ENCODE assay signal across 2 cellular contexts in the genomic region with DNA sequence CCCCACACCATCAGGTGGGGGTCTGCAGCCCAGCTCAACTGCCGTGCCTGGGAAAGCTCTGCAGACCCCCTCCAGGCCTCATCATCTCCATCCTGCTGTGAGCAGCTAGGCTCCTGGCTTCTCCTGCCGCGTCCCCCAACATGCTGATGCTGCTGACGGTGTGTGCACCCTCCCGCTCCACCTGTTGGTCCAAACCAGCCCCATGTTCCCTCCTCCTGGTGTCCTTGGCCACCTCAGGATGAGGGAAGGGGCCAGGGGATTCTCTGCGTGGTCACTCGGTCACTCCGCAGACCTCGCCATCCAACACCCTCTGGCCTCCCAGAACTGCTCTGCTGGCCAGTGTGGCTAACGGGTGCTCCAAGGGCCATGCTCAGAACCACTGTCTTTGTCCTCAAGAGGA.
TF ChIP-seq lines count a peak whose summit lies in the region.

No MANE protein-coding gene starts in this region.

TF ChIP-seq in SK-N-SH, 30 proteins besides CTCF, POLR2A, EP300 and RAD21 (continued from another document):
- TF ChIP-seq, protein P1, sequence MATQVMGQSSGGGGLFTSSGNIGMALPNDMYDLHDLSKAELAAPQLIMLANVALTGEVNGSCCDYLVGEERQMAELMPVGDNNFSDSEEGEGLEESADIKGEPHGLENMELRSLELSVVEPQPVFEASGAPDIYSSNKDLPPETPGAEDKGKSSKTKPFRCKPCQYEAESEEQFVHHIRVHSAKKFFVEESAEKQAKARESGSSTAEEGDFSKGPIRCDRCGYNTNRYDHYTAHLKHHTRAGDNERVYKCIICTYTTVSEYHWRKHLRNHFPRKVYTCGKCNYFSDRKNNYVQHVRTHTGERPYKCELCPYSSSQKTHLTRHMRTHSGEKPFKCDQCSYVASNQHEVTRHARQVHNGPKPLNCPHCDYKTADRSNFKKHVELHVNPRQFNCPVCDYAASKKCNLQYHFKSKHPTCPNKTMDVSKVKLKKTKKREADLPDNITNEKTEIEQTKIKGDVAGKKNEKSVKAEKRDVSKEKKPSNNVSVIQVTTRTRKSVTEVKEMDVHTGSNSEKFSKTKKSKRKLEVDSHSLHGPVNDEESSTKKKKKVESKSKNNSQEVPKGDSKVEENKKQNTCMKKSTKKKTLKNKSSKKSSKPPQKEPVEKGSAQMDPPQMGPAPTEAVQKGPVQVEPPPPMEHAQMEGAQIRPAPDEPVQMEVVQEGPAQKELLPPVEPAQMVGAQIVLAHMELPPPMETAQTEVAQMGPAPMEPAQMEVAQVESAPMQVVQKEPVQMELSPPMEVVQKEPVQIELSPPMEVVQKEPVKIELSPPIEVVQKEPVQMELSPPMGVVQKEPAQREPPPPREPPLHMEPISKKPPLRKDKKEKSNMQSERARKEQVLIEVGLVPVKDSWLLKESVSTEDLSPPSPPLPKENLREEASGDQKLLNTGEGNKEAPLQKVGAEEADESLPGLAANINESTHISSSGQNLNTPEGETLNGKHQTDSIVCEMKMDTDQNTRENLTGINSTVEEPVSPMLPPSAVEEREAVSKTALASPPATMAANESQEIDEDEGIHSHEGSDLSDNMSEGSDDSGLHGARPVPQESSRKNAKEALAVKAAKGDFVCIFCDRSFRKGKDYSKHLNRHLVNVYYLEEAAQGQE (IDR thresholded peaks at IDR 0.05; ENCODE audit: low read depth, low read length), result no peak
- TF ChIP-seq GATA2 (CRISPR knock-in tag; IDR thresholded peaks at IDR 0.05) (no peak), NRF1 (IDR thresholded peaks at IDR 0.05; ENCODE audit: low read depth, low read length) (no peak), FOXM1 (IDR thresholded peaks at IDR 0.05; ENCODE audit: low read depth) (no peak)

TF ChIP-seq in SK-N-SH treated with all-trans-retinoic acid at 6 μM for 48 hours, 23 proteins besides CTCF, POLR2A, EP300 and RAD21 (continued from another document):
- TF ChIP-seq ZNF565 (CRISPR knock-in tag; conservative IDR thresholded peaks at IDR 0.05; ENCODE audit: low read depth) (no peak), TCF4 (CRISPR knock-in tag; IDR thresholded peaks at IDR 0.05; ENCODE audit: borderline replicate concordance) (no peak)
